Comparison of ENCODE assay signal across 17 cellular contexts in the genomic region with DNA sequence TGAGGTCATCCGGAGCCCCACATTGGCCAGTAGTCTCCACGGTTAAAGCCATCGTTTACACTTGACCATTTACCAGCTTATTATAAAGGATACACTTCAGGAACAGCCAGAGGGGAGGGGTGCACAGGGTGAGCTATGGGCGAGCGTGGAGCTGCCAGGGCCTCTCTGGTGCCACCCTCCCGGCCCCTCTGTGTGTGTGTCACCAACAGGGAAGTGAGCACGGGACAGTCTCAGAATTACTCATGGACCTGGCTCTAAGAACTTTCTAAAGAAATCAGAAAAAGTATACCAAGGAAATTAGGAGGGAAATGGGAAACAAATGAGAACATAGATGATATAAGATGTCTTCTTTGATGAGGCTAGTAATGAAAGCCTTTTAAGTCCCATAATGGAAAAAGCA. TPM values are rescaled to one million over a fixed set of nuclear protein-coding genes. Genes with fewer than 3 reads are reported as not detected.
A peak's percentile ranks its signal among the peaks of the same experiment; 100 is the strongest.
DNase-seq lines count a peak whose midpoint lies in the region; ATAC-seq and TF ChIP-seq lines count a peak whose summit lies in the region.
"Had no signal": no experiment of that assay in that cellular context is flagged by ENCODE, and none has a peak within 500 bp of the region (broad histone marks: within the 10 kb centered on the region; RNA-seq: fewer than 3 reads in every experiment).

No MANE protein-coding gene starts in this region.

- no peak for TF ChIP-seq CTCF in RWPE1 (conservative IDR thresholded peaks at IDR 0.05; ENCODE audit: low read depth)
- TF ChIP-seq CTCF in endodermal cell (conservative IDR thresholded peaks at IDR 0.05): no peak
- no peak for TF ChIP-seq CTCF in omental fat pad (IDR thresholded peaks at IDR 0.05)

- no peaks in the 10 kb centered on the region for H3K4me1 Mint-ChIP-seq in endodermal cell

- H3K27me3 ChIP-seq in BLaER1 (no peaks in the 10 kb centered on the region), endodermal cell (ENCODE audit: control insufficient read depth, insufficient read depth, low read length, poor library complexity, severe bottlenecking) (no peaks in the 10 kb centered on the region)

- H4K20me1 ChIP-seq in BLaER1: peaks cover 93% of the 10 kb centered on the region

- 96 to 100% methylated on average over 1 to 7 of the region's 7 CpGs for WGBS in endodermal cell (ENCODE audit: insufficient coverage in 1 of 2, insufficient read length in 1 of 2), 2 experiments

- no peaks in the 10 kb centered on the region for H3K9me3 Mint-ChIP-seq in endodermal cell
- H3K9me3 Mint-ChIP-seq: HFFc6 had no signal

- H3K4me3 ChIP-seq in BLaER1 (no peak overlapping the region), endodermal cell (ENCODE audit: low read length) (no peak overlapping the region)

- ATAC-seq in omental fat pad (ENCODE audit: low FRiP score) (no peak), GM19324 (IDR thresholded peaks at IDR 0.05; ENCODE audit: low FRiP score, unreplicated experiment) (no peak)
- ATAC-seq: HepG2 had no signal

- H3K36me3 Mint-ChIP-seq in endodermal cell (ENCODE audit: low read depth): peaks cover 62% of the 10 kb centered on the region

- no peak overlapping the region for H3K4me3 Mint-ChIP-seq in endodermal cell
- H3K4me3 Mint-ChIP-seq: CD4-positive, alpha-beta memory T cell; HFFc6 had no signal

- H3K9me3 ChIP-seq in BLaER1 (no peaks in the 10 kb centered on the region), endodermal cell (ENCODE audit: control insufficient read depth, low read length) (no peaks in the 10 kb centered on the region)

- no peaks in the 10 kb centered on the region for H3K27me3 Mint-ChIP-seq in endodermal cell (ENCODE audit: insufficient read depth)
- H3K27me3 Mint-ChIP-seq: CD4-positive, alpha-beta memory T cell had no signal

- DNase-seq in CD1c-positive myeloid dendritic cell (ENCODE audit: extremely low spot score): peak; percentile 80
- no peak for DNase-seq in RWPE1 (ENCODE audit: low spot score)
- DNase-seq in endodermal cell: no peak
- no peak for DNase-seq in omental fat pad (ENCODE audit: low spot score)
- DNase-seq in NCI-H146 treated with DMSO at 0.1 percent for 48 hours (lab: John Stamatoyannopoulos, UW; ENCODE audit: unreplicated experiment): no peak
- no peak for DNase-seq in Ammon's horn (ENCODE audit: low spot score)
- DNase-seq: DMS53, GF-D8, HCEC 1CT, HFFc6 had no signal

- CTCF ChIA-PET in RWPE1 (lab: Yijun Ruan, JAX): no interaction called here

- POLR2A ChIA-PET in RWPE1 (lab: Yijun Ruan, JAX; ENCODE audit: low non-redundant PET): no interaction called here

- H3K36me3 ChIP-seq in BLaER1: peaks cover 100% of the 10 kb centered on the region
- peaks cover 79% of the 10 kb centered on the region for H3K36me3 ChIP-seq in endodermal cell (ENCODE audit: control insufficient read depth, insufficient read depth, low read length)

- peak overlapping the region; percentile 69 for H3K4me2 ChIP-seq in BLaER1

- peak overlapping the region; percentile 10 for H3K27ac Mint-ChIP-seq in endodermal cell
- H3K27ac Mint-ChIP-seq: HFFc6 had no signal

- H3K9ac ChIP-seq in BLaER1 (no peak overlapping the region), endodermal cell (ENCODE audit: extremely low read depth, low read length, poor library complexity, severe bottlenecking) (no peak overlapping the region)

- H3K4me1 ChIP-seq in BLaER1: peaks cover 40% of the 10 kb centered on the region
- no peaks in the 10 kb centered on the region for H3K4me1 ChIP-seq in endodermal cell (ENCODE audit: control insufficient read depth, insufficient read depth, low read length)

- H3K27ac ChIP-seq in BLaER1 (0 out of 2 replicates have a peak overlapping the region, but pooled peaks have one; percentile 13), RWPE1 (peak overlapping the region; percentile 1; the same call in 1 of the 2 replicates), endodermal cell (ENCODE audit: low read depth, low read length) (no peak overlapping the region)

RNA-seq across cellular contexts. Expression of gene WDR5, which starts 13.5 kb away (rescaled TPM):
- 10 to 100 TPM; 53.8 to 57.2 TPM for total RNA-seq in endodermal cell
- polyA plus RNA-seq in endodermal cell (2013, experiment 1 of 2): 41.9 TPM
- polyA plus RNA-seq in endodermal cell (2013, experiment 2 of 2): 36.8 TPM
- total RNA-seq in omental fat pad: 10 to 100 TPM; 16.1 to 28.2 (median 19.7) TPM

RNA-seq across cellular contexts. Expression of gene RNU6ATAC, which starts 15.0 kb away (rescaled TPM):
- total RNA-seq in endodermal cell (100 to 1,000 TPM; 115 to 156 TPM), omental fat pad (not detected)
- polyA plus RNA-seq in endodermal cell (2013, experiment 1 of 2): 17,848 TPM
- polyA plus RNA-seq in endodermal cell (2013, experiment 2 of 2): 19,941 TPM
- total RNA-seq: H4 had no signal
- polyA plus RNA-seq: AG04450; BJ; CD4-positive, alpha-beta memory T cell; HepG2 had no signal

Comparison
In these comparisons a context has a peak if more than half of its experiments do, and no peak if none do; other contexts are left out.
1. RNA of gene RNU6ATAC, which starts 15.0 kb away (total RNA-seq): 115 to 156 TPM in endodermal cell; not detected in omental fat pad; every median in the first group is over 100 times any median in the second.